ENCODE assay signal across 8 cellular contexts in the genomic region with DNA sequence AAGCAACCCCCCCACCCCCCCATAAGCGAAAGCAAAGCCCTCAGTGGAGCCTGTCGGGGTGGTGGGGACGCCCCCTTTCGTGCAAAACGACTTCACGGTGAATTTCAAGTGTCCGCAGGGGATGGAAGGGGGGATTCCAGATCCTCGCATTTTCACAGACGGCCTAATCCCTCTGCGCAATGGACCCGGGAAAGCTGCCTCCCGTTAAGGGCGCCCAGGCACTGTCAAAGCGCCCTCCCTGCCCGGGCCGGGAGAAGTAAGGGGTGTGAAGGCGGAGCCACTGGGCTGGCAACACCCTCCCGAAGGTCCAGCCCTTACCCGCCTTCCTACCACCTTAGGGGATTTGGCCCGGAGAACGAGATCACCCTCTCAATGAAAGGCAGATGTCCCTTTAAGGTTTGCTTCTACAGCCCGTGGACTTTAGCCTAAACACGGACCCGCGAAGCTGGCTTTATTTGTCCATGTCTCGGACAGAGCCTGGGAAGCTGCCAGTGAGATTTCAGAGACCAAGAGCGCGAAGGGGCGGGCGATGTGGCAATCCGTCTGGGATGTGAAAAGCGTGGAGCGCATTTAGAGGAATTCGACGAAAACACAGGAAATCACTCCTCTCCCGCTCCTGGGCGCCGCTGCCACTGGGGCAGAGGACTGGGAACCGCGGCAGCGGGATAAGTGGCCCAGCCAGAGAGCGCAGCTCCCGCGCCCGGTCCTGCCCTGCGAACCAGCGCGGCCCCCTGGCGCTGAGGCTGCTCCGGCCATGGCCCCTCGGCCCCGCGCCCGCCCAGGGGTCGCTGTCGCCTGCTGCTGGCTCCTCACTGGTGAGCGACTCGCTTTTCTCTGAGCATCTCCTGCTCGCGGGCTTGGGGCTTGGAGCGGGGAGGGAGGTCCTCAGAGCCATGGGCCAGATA. TPM values are rescaled to one million over a fixed set of nuclear protein-coding genes. Genes with fewer than 3 reads are reported as not detected.
DNase-seq lines count a peak whose midpoint lies in the region; ATAC-seq and TF ChIP-seq lines count a peak whose summit lies in the region.

TSS of gene ITGA1 (plus strand) at position 317 of the 905 bp plus-strand sequence. CDS start at position 755, 438 bp downstream.
TSS of gene PELO (plus strand) at position 317 of the 905 bp plus-strand sequence. CDS start 12,479 bp downstream, outside the sequence.

- intact Hi-C loops in right cardiac atrium (cut with DNase I) = loop anchor here in 3 of 4 donors (5.0 kb wide), 2 partner anchors 96 to 129 kb away; no protein-coding TSS in a partner anchor

- no peaks in the 10 kb centered on the region for H3K27me3 ChIP-seq in right cardiac atrium (ENCODE audit: control insufficient read depth, insufficient read depth)
- no peaks in the 10 kb centered on the region for H3K27me3 ChIP-seq in rectal smooth muscle tissue (ENCODE audit: control insufficient read depth, insufficient read depth, low read length)

- in situ Hi-C loops in astrocyte of the cerebellum (cut with HindIII; ENCODE audit: low sequenced_read_pairs) = no loop called here

- peak within 1 kb of the TSS; percentile 87 for H3K27ac ChIP-seq in right cardiac atrium (ENCODE audit: low read length)
- H3K27ac ChIP-seq in rectal smooth muscle tissue (ENCODE audit: low read depth, low read length) = peak within 1 kb of the TSS; percentile 91

- H3K9me3 ChIP-seq in right cardiac atrium (ENCODE audit: control insufficient read depth, low read length) = no peaks in the 10 kb centered on the region

- no peak for TF ChIP-seq CTCF in astrocyte of the cerebellum (IDR thresholded peaks at IDR 0.05; ENCODE audit: low read depth, low read length, missing control alignments)

- under 1% methylated on average over 61 of the region's 61 CpGs for WGBS in right cardiac atrium

- ATAC-seq in GM19468 (IDR thresholded peaks at IDR 0.05; ENCODE audit: extremely low read depth, unreplicated experiment) (peak; percentile 85), right cardiac atrium (peak; percentile 95 to 96)

- peak within 1 kb of the TSS; percentile 64 for H3K9ac ChIP-seq in rectal smooth muscle tissue (ENCODE audit: low read length)

- H3K4me3 ChIP-seq in astrocyte of the cerebellum (ENCODE audit: low read depth, low read length) (peak within 1 kb of the TSS; percentile 62), right cardiac atrium (ENCODE audit: low read length) (peak within 1 kb of the TSS; percentile 65), rectal smooth muscle tissue (ENCODE audit: low read length) (peak within 1 kb of the TSS; percentile 70)

- peak; percentile 34 for DNase-seq in DMS114 treated with DMSO at 0.1 percent for 48 hours (lab: John Stamatoyannopoulos, UW; ENCODE audit: unreplicated experiment)
- DNase-seq in HK-2 (ENCODE audit: unreplicated experiment) = peak; percentile 65
- DNase-seq in SW480 (ENCODE audit: low spot score) = peak; percentile 88
- DNase-seq in astrocyte of the cerebellum (ENCODE audit: low read depth) = no peak
- peak; percentile 87 to 92 (median 92) for DNase-seq in right cardiac atrium
- no peak for DNase-seq in NCI-H446 (lab: John Stamatoyannopoulos, UW)

- no peaks in the 10 kb centered on the region for H3K4me1 ChIP-seq in right cardiac atrium (ENCODE audit: control insufficient read depth, insufficient read depth, low read length)
- H3K4me1 ChIP-seq in rectal smooth muscle tissue (ENCODE audit: control insufficient read depth, insufficient read depth, low read length) = peaks cover 11% of the 10 kb centered on the region

- no peaks in the 10 kb centered on the region for H3K36me3 ChIP-seq in rectal smooth muscle tissue (ENCODE audit: control insufficient read depth, insufficient read depth, low read length)

RNA-seq across cellular contexts. Expression of gene ITGA1, which starts in this region (rescaled TPM):
- total RNA-seq in right cardiac atrium = 10 to 100 TPM; 22.2 to 42.4 (median 29.4) TPM
- polyA plus RNA-seq in right cardiac atrium = 6.6 TPM

RNA-seq across cellular contexts. Expression of gene PELO, which starts in this region (rescaled TPM):
- 10 to 100 TPM; 19.1 to 24.3 (median 20.2) TPM for total RNA-seq in right cardiac atrium
- 7.9 TPM for polyA plus RNA-seq in right cardiac atrium

Comparison
In these comparisons a context has a peak if more than half of its experiments do, and no peak if none do; other contexts are left out.
1. DNase-seq: peak in DMS114 treated with DMSO at 0.1 percent for 48 hours (single experiment), HK-2 (single experiment), SW480 (single experiment) and right cardiac atrium (3 of 3); none in astrocyte of the cerebellum (single experiment) and NCI-H446 (0 of 2).
2. Peak in every context shown above with its lines, with median percentiles within 50 percentile points of each other: H3K4me3 ChIP-seq.